1 cellular context compared by ENCODE assay signal in the genomic region with DNA sequence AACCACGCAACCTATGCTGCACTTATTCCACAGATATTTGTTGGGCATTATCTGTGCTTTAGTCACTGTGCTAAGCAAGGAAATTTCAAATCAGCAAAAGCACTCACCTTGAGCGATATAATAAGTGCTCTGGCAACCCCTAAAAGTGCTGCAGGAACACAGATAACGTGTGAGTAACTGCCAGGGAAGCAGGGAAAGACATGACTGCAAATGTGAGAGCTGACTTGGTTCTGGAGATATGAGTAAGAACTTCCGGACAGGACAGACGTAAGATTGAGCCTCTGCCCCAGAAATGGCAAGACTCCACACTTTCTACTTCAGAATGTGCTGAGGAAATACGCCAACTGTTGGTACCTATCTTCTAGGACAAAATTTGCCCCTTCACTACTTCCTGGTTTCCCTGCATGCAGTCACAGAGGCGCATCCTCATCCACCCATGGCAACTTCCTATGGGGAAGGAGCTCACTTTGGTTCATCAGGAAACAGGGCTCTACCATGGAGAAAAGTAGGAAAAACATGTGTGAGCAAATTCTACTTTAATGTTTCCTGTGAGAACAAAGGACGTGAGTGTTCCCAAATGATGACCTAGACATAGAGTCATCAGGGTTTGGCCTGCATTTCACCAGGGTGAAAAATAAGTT.
TF ChIP-seq lines count a peak whose summit lies in the region.

No MANE protein-coding gene starts in this region.

TF ChIP-seq in HepG2, 621 proteins besides CTCF, POLR2A, EP300 and RAD21:
- TF ChIP-seq LBX2 (CRISPR knock-in tag; IDR thresholded peaks at IDR 0.05; ENCODE audit: borderline replicate concordance) (no peak), SYNCRIP (IDR thresholded peaks at IDR 0.05; ENCODE audit: insufficient read depth, low read depth, low read length) (no peak), RBM39 (IDR thresholded peaks at IDR 0.05; ENCODE audit: low read depth, low read length, poor library complexity, severe bottlenecking) (no peak), NR2F6 (IDR thresholded peaks at IDR 0.05) (no peak), NR2F6 (CRISPR knock-in tag; IDR thresholded peaks at IDR 0.05) (no peak), SALL1 (CRISPR knock-in tag; IDR thresholded peaks at IDR 0.05) (no peak), TCF7 (IDR thresholded peaks at IDR 0.05; ENCODE audit: low read depth) (no peak), ZSCAN12 (CRISPR knock-in tag; IDR thresholded peaks at IDR 0.05) (no peak), ARNTL (CRISPR knock-in tag; IDR thresholded peaks at IDR 0.05) (no peak), MTERF4 (CRISPR knock-in tag; IDR thresholded peaks at IDR 0.05) (no peak), IKZF1 (IDR thresholded peaks at IDR 0.05) (no peak), ZNF776 (CRISPR knock-in tag; IDR thresholded peaks at IDR 0.05) (no peak)
- TF ChIP-seq, protein P1, sequence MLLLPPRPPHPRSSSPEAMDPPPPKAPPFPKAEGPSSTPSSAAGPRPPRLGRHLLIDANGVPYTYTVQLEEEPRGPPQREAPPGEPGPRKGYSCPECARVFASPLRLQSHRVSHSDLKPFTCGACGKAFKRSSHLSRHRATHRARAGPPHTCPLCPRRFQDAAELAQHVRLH (CRISPR knock-in tag; IDR thresholded peaks at IDR 0.05; ENCODE audit: borderline replicate concordance, low read depth): no peak
